Comparison of ENCODE assay signal across 9 cellular contexts in the genomic region with DNA sequence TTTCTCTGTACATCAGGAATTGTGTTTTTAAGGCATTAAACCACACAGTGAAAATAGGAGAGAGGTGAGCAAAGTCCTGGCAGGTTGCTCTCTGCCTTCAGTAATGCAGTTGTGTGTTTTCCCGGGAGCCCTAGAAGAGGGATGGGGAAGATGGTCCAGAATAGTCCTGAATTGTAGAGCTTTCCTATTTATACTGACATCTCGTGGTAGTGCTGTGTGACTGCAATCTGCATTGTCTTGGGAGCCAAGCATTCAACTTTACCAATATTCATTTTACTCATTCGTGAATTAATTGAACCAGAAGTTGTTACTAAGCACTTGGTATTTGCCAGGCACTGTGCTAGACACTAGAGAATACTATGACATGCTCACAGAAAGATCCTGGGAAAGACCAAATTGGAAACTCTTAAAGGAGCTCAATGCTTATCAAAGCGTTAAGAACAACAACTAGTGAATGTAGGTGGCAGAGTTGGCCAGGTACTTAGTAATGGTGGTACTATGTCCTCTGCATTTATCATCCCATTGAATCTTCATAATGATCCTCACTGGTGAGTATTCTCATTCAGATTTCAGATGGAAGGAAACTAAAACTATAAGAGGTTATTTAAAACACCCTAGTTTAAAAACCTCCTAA.
DNase-seq lines count a peak whose midpoint lies in the region; TF ChIP-seq lines count a peak whose summit lies in the region.
"Had no signal": no experiment of that assay in that cellular context is flagged by ENCODE, and none has a peak within 500 bp of the region (broad histone marks: within the 10 kb centered on the region; RNA-seq: fewer than 3 reads in every experiment).

No MANE protein-coding gene starts in this region.

- no peaks in the 10 kb centered on the region for H3K9me3 Mint-ChIP-seq in osteocyte (ENCODE audit: unreplicated experiment)
- no peaks in the 10 kb centered on the region for H3K9me3 Mint-ChIP-seq in activated T-helper 1 cell treated with anti-CD3 and anti-CD28 coated beads, Interleukin-12 subunit alpha, Interleukin-12 subunit beta, Interleukin-2, Interleukin-4 antibody, amounts not matched to agents 30 ng/mL and 10 ng/mL and 1 ng/mL, durations not matched to agents 14 hours and 24 hours and 36 hours

- peaks cover 26 to 35% of the 10 kb centered on the region in 2 experiments; a peak in 3 of 4 replicates for H3K4me1 ChIP-seq in SK-N-SH (ENCODE audit: control insufficient read depth in 1 of 2, insufficient read depth in 2 of 2, low read depth in 1 of 2, low read length in 1 of 2)

- no peak overlapping the region for H3K4me3 ChIP-seq in GM06990 (replicated peaks; ENCODE audit: low read depth, low read length)
- H3K4me3 ChIP-seq in SK-N-SH (ENCODE audit: low read depth in 2 of 2, low read length in 1 of 2) = no peak overlapping the region
- H3K4me3 ChIP-seq in fibroblast of the aortic adventitia (ENCODE audit: low read depth, low read length) = no peak overlapping the region

- TF ChIP-seq CTCF in 22Rv1 (IDR thresholded peaks at IDR 0.05) (peak; percentile 76), GM06990 (IDR thresholded peaks at IDR 0.05; ENCODE audit: insufficient read depth, low read length, poor library complexity, severe bottlenecking) (peak; percentile 71), SK-N-SH (IDR thresholded peaks at IDR 0.05) (peak; percentile 99), fibroblast of the aortic adventitia (IDR thresholded peaks at IDR 0.05; ENCODE audit: insufficient read depth, low read length) (peak; percentile 93), osteocyte (IDR thresholded peaks at IDR 0.05) (peak; percentile 90)

- intact Hi-C loops in activated T-helper 1 cell treated with anti-CD3 and anti-CD28 coated beads, Interleukin-12 subunit alpha, Interleukin-12 subunit beta, Interleukin-2, Interleukin-4 antibody, amounts not matched to agents 30 ng/mL and 10 ng/mL and 1 ng/mL, durations not matched to agents 14 hours and 24 hours and 36 hours (cut with micrococcal nuclease) = loop anchor here (1.0 to 5.0 kb wide), 5 partner anchors 75 to 1104 kb away; a partner anchor contains a TSS

- H2AFZ ChIP-seq in SK-N-SH (ENCODE audit: low read depth) = no peak overlapping the region

- DNase-seq in GM06990 (ENCODE audit: extremely low read depth, insufficient read length) (no peak), SK-N-SH (peak; percentile 75), fibroblast of the aortic adventitia (ENCODE audit: low read depth) (peak; percentile 79), osteocyte (ENCODE audit: extremely low spot score, unreplicated experiment) (no peak)
- no peak for DNase-seq in activated T-helper 1 cell treated with anti-CD3 and anti-CD28 coated beads, Interleukin-12 subunit alpha, Interleukin-12 subunit beta, Interleukin-2, Interleukin-4 antibody, amounts not matched to agents 30 ng/mL and 10 ng/mL and 1 ng/mL, durations not matched to agents 14 hours and 24 hours and 36 hours (ENCODE audit: low spot score)
- no peak for DNase-seq in stimulated activated CD4-positive, alpha-beta T cell treated with anti-CD3 and anti-CD28 coated beads, Interleukin-4, amount 100 ng/mL, for 1 hour

- no peaks in the 10 kb centered on the region for H3K27me3 Mint-ChIP-seq in osteocyte (ENCODE audit: unreplicated experiment)
- H3K27me3 Mint-ChIP-seq in activated T-helper 1 cell treated with anti-CD3 and anti-CD28 coated beads, Interleukin-12 subunit alpha, Interleukin-12 subunit beta, Interleukin-2, Interleukin-4 antibody, amounts not matched to agents 30 ng/mL and 10 ng/mL and 1 ng/mL, durations not matched to agents 14 hours and 24 hours and 36 hours (ENCODE audit: insufficient read depth) = peaks cover 41% of the 10 kb centered on the region

- H3K4me3 Mint-ChIP-seq in osteocyte (ENCODE audit: unreplicated experiment) = no peak overlapping the region
- H3K4me3 Mint-ChIP-seq in activated T-helper 1 cell treated with anti-CD3 and anti-CD28 coated beads, Interleukin-12 subunit alpha, Interleukin-12 subunit beta, Interleukin-2, Interleukin-4 antibody, amounts not matched to agents 30 ng/mL and 10 ng/mL and 1 ng/mL, durations not matched to agents 14 hours and 24 hours and 36 hours = no peak overlapping the region
- H3K4me3 Mint-ChIP-seq: activated naive CD8-positive, alpha-beta T cell had no signal

- no peaks in the 10 kb centered on the region for H3K36me3 ChIP-seq in GM06990 (ENCODE audit: control insufficient read depth, insufficient read depth, low read length)
- H3K36me3 ChIP-seq in SK-N-SH (replicated peaks in 1 of 2; ENCODE audit: control insufficient read depth in 1 of 2, insufficient read depth in 2 of 2, low read length in 1 of 2) = no peaks in the 10 kb centered on the region

- H4K20me1 ChIP-seq in SK-N-SH (ENCODE audit: insufficient read depth) = no peaks in the 10 kb centered on the region

- no peaks in the 10 kb centered on the region for H3K9me3 ChIP-seq in SK-N-SH

- POLR2A ChIA-PET in SK-N-SH (lab: Yijun Ruan, JAX) = interaction anchor here (0.8 to 3.1 kb wide), 4 partner anchors 17 to 1101 kb away, joined by 3 to 22 read pairs (median 8); a partner anchor contains a TSS

- H3F3A ChIP-seq in SK-N-SH (replicated peaks; ENCODE audit: insufficient read depth) = peaks cover 17% of the 10 kb centered on the region

- no peak overlapping the region for H3K4me2 ChIP-seq in SK-N-SH

- no peaks in the 10 kb centered on the region for H3K79me2 ChIP-seq in SK-N-SH (ENCODE audit: insufficient read depth)

- H3K27me3 ChIP-seq in GM06990 (replicated peaks; ENCODE audit: control insufficient read depth, insufficient read depth, low read length) = no peaks in the 10 kb centered on the region
- no peaks in the 10 kb centered on the region for H3K27me3 ChIP-seq in SK-N-SH (ENCODE audit: insufficient read depth)

- H3K9me2 ChIP-seq in SK-N-SH = no peaks in the 10 kb centered on the region

- H3K4me1 Mint-ChIP-seq in osteocyte (ENCODE audit: unreplicated experiment) = peaks cover 59% of the 10 kb centered on the region
- peaks cover 10% of the 10 kb centered on the region for H3K4me1 Mint-ChIP-seq in activated T-helper 1 cell treated with anti-CD3 and anti-CD28 coated beads, Interleukin-12 subunit alpha, Interleukin-12 subunit beta, Interleukin-2, Interleukin-4 antibody, amounts not matched to agents 30 ng/mL and 10 ng/mL and 1 ng/mL, durations not matched to agents 14 hours and 24 hours and 36 hours (ENCODE audit: low read depth)

- no peak overlapping the region for H3K27ac Mint-ChIP-seq in osteocyte (ENCODE audit: unreplicated experiment)
- H3K27ac Mint-ChIP-seq in activated T-helper 1 cell treated with anti-CD3 and anti-CD28 coated beads, Interleukin-12 subunit alpha, Interleukin-12 subunit beta, Interleukin-2, Interleukin-4 antibody, amounts not matched to agents 30 ng/mL and 10 ng/mL and 1 ng/mL, durations not matched to agents 14 hours and 24 hours and 36 hours = no peak overlapping the region
- H3K27ac Mint-ChIP-seq: activated naive CD8-positive, alpha-beta T cell had no signal

- H3K27ac ChIP-seq in 22Rv1 (no peak overlapping the region), SK-N-SH (ENCODE audit: low read depth in 2 of 2, low read length in 1 of 2) (peak overlapping the region in 1 of 2 experiments; percentile 86; a peak in 2 of 4 replicates)

- WGBS in SK-N-SH (ENCODE audit: low lambda C conversion rate) = 24% methylated on average over 4 of the region's 4 CpGs

- H3K36me3 Mint-ChIP-seq in osteocyte (ENCODE audit: unreplicated experiment) = no peaks in the 10 kb centered on the region
- H3K36me3 Mint-ChIP-seq in activated T-helper 1 cell treated with anti-CD3 and anti-CD28 coated beads, Interleukin-12 subunit alpha, Interleukin-12 subunit beta, Interleukin-2, Interleukin-4 antibody, amounts not matched to agents 30 ng/mL and 10 ng/mL and 1 ng/mL, durations not matched to agents 14 hours and 24 hours and 36 hours (ENCODE audit: low read depth) = no peaks in the 10 kb centered on the region
- H3K36me3 Mint-ChIP-seq: activated naive CD8-positive, alpha-beta T cell had no signal

- H3K9ac ChIP-seq in SK-N-SH = no peak overlapping the region

- TF ChIP-seq EP300 in Ishikawa (IDR thresholded peaks at IDR 0.05; ENCODE audit: borderline replicate concordance) (no peak), SK-N-SH (IDR thresholded peaks at IDR 0.05; ENCODE audit: borderline replicate concordance in 1 of 2, low read depth in 1 of 2, low read length in 1 of 2) (no peak)

- TF ChIP-seq RAD21 in Ishikawa (IDR thresholded peaks at IDR 0.05; ENCODE audit: low read depth) = peak; percentile 63
- peak; percentile 89 for TF ChIP-seq RAD21 in SK-N-SH (IDR thresholded peaks at IDR 0.05; ENCODE audit: low read length)

- CTCF ChIA-PET in SK-N-SH (lab: Yijun Ruan, JAX) = interaction anchor here (0.6 to 8.7 kb wide), 76 partner anchors 10 to 1216 kb away, joined by 3 to 153 read pairs (median 4); a partner anchor contains a TSS

TF ChIP-seq in Ishikawa, 13 proteins besides CTCF, POLR2A, EP300 and RAD21:
- TF ChIP-seq TCF12 (IDR thresholded peaks at IDR 0.05; ENCODE audit: low read depth) = no peak
- TF ChIP-seq EGR1 (IDR thresholded peaks at IDR 0.05) = no peak
- no peak for TF ChIP-seq NFIC (IDR thresholded peaks at IDR 0.05)
- TF ChIP-seq ZBTB7A (IDR thresholded peaks at IDR 0.05; ENCODE audit: low read depth) = no peak
TF ChIP-seq in Ishikawa: peak in this region for 0.

TF ChIP-seq in SK-N-SH, 30 proteins besides CTCF, POLR2A, EP300 and RAD21 (continues in another document):
- TF ChIP-seq, protein P1, sequence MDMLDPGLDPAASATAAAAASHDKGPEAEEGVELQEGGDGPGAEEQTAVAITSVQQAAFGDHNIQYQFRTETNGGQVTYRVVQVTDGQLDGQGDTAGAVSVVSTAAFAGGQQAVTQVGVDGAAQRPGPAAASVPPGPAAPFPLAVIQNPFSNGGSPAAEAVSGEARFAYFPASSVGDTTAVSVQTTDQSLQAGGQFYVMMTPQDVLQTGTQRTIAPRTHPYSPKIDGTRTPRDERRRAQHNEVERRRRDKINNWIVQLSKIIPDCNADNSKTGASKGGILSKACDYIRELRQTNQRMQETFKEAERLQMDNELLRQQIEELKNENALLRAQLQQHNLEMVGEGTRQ (IDR thresholded peaks at IDR 0.05; ENCODE audit: borderline replicate concordance, low read depth, low read length) = no peak
- TF ChIP-seq SMC3 (IDR thresholded peaks at IDR 0.05; ENCODE audit: low read depth, low read length) (peak; percentile 94), SIN3A (IDR thresholded peaks at IDR 0.05; ENCODE audit: borderline replicate concordance, low read depth, low read length) (0 out of 2 replicates have a peak, but pooled peaks have one; percentile 37), RCOR1 (IDR thresholded peaks at IDR 0.05; ENCODE audit: low read length) (0 out of 2 replicates have a peak, but pooled peaks have one; percentile 37)

Comparison
In these comparisons a context has a peak if more than half of its experiments do, and no peak if none do; other contexts are left out.
1. DNase-seq: peak in SK-N-SH (single experiment) and fibroblast of the aortic adventitia (single experiment); none in GM06990 (single experiment), osteocyte (single experiment), activated T-helper 1 cell treated with anti-CD3 and anti-CD28 coated beads, Interleukin-12 subunit alpha, Interleukin-12 subunit beta, Interleukin-2, Interleukin-4 antibody, amounts not matched to agents 30 ng/mL and 10 ng/mL and 1 ng/mL, durations not matched to agents 14 hours and 24 hours and 36 hours (single experiment) and stimulated activated CD4-positive, alpha-beta T cell treated with anti-CD3 and anti-CD28 coated beads, Interleukin-4, amount 100 ng/mL, for 1 hour (single experiment).
2. Peak in every context shown above with its lines, with median percentiles within 50 percentile points of each other: CTCF ChIP-seq.